27 cellular contexts compared by ENCODE assay signal in the genomic region with DNA sequence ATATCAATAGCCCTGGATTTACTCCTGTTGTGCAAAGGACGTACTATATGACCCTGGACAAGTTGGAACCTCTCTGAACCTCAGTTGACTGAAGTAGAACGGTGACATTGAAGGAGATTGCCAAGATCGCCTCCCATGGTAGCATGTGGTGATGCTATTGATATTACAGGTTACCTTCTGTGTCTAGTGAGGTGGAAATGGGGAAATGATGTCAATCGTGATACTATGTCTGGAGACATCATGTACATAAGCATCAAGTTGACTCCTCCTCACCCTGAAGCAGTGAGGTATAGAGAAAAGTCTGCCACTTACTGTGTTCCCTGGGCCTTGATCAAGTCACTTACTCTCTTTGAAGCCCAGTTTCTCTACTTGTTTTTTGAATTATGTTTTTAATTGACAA.
DNase-seq lines count a peak whose midpoint lies in the region; ATAC-seq, FAIRE-seq and TF ChIP-seq lines count a peak whose summit lies in the region.
"Had no signal": no experiment of that assay in that cellular context is flagged by ENCODE, and none has a peak within 500 bp of the region (broad histone marks: within the 10 kb centered on the region; RNA-seq: fewer than 3 reads in every experiment).

No MANE protein-coding gene starts in this region.

- TF ChIP-seq EP300 in sigmoid colon (IDR thresholded peaks at IDR 0.05): no peak

- TF ChIP-seq CTCF in bronchial epithelial cell (IDR thresholded peaks at IDR 0.05; ENCODE audit: insufficient read depth, low read length, severe bottlenecking): no peak
- no peak for TF ChIP-seq CTCF in vagina (IDR thresholded peaks at IDR 0.05)
- TF ChIP-seq CTCF in sigmoid colon (IDR thresholded peaks at IDR 0.05): no peak

- H3K4me3 ChIP-seq in bronchial epithelial cell (ENCODE audit: low read depth, low read length): no peak overlapping the region
- no peak overlapping the region for H3K4me3 ChIP-seq in vagina
- H3K4me3 ChIP-seq in sigmoid colon: no peak overlapping the region
- H3K4me3 ChIP-seq: esophagus squamous epithelium, gastroesophageal sphincter, lung, upper lobe of left lung had no signal

- peak; percentile 25 for ATAC-seq in stimulated activated naive CD8-positive, alpha-beta T cell treated with anti-CD3 and anti-CD28 coated beads, Interleukin-15, Interleukin-2, amounts not matched to agents 100 U/mL and 50 U/mL, for 24 hours
- ATAC-seq in stimulated activated naive CD8-positive, alpha-beta T cell treated with anti-CD3 and anti-CD28 coated beads, Interleukin-15, amount 100 ng/mL, for 72 hours: no peak
- ATAC-seq in HG03039 (IDR thresholded peaks at IDR 0.05; ENCODE audit: unreplicated experiment) (peak; percentile 36), HG02970 (IDR thresholded peaks at IDR 0.05; ENCODE audit: low FRiP score, unreplicated experiment) (no peak)
- ATAC-seq: gastroesophageal sphincter had no signal

- no peak for DNase-seq in stimulated activated naive CD8-positive, alpha-beta T cell treated with anti-CD3 and anti-CD28 coated beads, Interleukin-15, Interleukin-2, amounts not matched to agents 100 U/mL and 50 U/mL, for 24 hours
- no peak for DNase-seq in stimulated activated naive CD8-positive, alpha-beta T cell treated with anti-CD3 and anti-CD28 coated beads, Interleukin-15, amount 100 ng/mL, for 72 hours
- DNase-seq in bronchial epithelial cell (ENCODE audit: low read depth) (peak; percentile 52), substantia nigra (lab: John Stamatoyannopoulos, UW) (no peak), vagina (ENCODE audit: extremely low spot score in 2 of 2) (no peak), sigmoid colon (no peak)
- DNase-seq: activated CD8-positive, alpha-beta memory T cell treated with anti-CD3 and anti-CD28 coated beads, Interleukin-2, amount 50 U/mL, for 4 hours; activated effector memory CD4-positive, alpha-beta T cell treated with anti-CD3 and anti-CD28 coated beads, Interleukin-2, amount 50 U/mL, for 16 hours; BE2C; DND-41; esophagus squamous epithelium; kidney; NCI-H1436; NCI-H510A; nucleus accumbens; SK-N-SH; stimulated activated CD4-positive, alpha-beta T cell treated with anti-CD3 and anti-CD28 coated beads, Interleukin-4, amount 100 ng/mL, for 4 hours; upper lobe of left lung had no signal

- no peak for FAIRE-seq in bronchial epithelial cell (lab: Jason Lieb, UNC)
- FAIRE-seq: colon, kidney, RCC 7860 had no signal

- H3K27ac ChIP-seq in substantia nigra (ENCODE audit: low read depth, low read length, poor library complexity, severe bottlenecking) (peak overlapping the region; percentile 39), vagina (no peak overlapping the region), sigmoid colon (no peak overlapping the region)
- H3K27ac ChIP-seq: esophagus squamous epithelium, gastroesophageal sphincter, upper lobe of left lung, VCaP had no signal

- H3K4me1 ChIP-seq in vagina: no peaks in the 10 kb centered on the region
- H3K4me1 ChIP-seq in sigmoid colon: peaks cover 0 to 25% (median 12%) of the 10 kb centered on the region in 4 donors

- no peaks in the 10 kb centered on the region for H3K27me3 Mint-ChIP-seq in stimulated activated naive CD8-positive, alpha-beta T cell treated with anti-CD3 and anti-CD28 coated beads, Interleukin-15, amount 100 ng/mL, for 72 hours
- H3K27me3 Mint-ChIP-seq: brain had no signal

- intact Hi-C loops in vagina (cut with DNase I) (no loop called here), sigmoid colon (cut with DNase I) (no loop called here)

- no peak overlapping the region for H3K4me3 Mint-ChIP-seq in stimulated activated naive CD8-positive, alpha-beta T cell treated with anti-CD3 and anti-CD28 coated beads, Interleukin-15, amount 100 ng/mL, for 72 hours
- H3K4me3 Mint-ChIP-seq: brain had no signal

- H3K4me1 Mint-ChIP-seq in stimulated activated naive CD8-positive, alpha-beta T cell treated with anti-CD3 and anti-CD28 coated beads, Interleukin-15, amount 100 ng/mL, for 72 hours: peaks cover 63% of the 10 kb centered on the region

- no peaks in the 10 kb centered on the region for H3K27me3 ChIP-seq in bronchial epithelial cell (ENCODE audit: control insufficient read depth, insufficient read depth, low read length)
- H3K27me3 ChIP-seq in vagina: no peaks in the 10 kb centered on the region
- no peaks in the 10 kb centered on the region for H3K27me3 ChIP-seq in sigmoid colon
- H3K27me3 ChIP-seq: BE2C, esophagus squamous epithelium, gastroesophageal sphincter, upper lobe of left lung had no signal

- H3K9me3 ChIP-seq in vagina: no peaks in the 10 kb centered on the region
- no peaks in the 10 kb centered on the region for H3K9me3 ChIP-seq in sigmoid colon
- H3K9me3 ChIP-seq: BE2C, esophagus squamous epithelium, gastroesophageal sphincter, SK-N-SH, upper lobe of left lung had no signal

- H3K9me3 Mint-ChIP-seq in stimulated activated naive CD8-positive, alpha-beta T cell treated with anti-CD3 and anti-CD28 coated beads, Interleukin-15, amount 100 ng/mL, for 72 hours: no peaks in the 10 kb centered on the region
- H3K9me3 Mint-ChIP-seq: brain, IgD-negative memory B cell had no signal

- H3K36me3 ChIP-seq in bronchial epithelial cell (ENCODE audit: control insufficient read depth, insufficient read depth, low read length) (no peaks in the 10 kb centered on the region), vagina (no peaks in the 10 kb centered on the region), sigmoid colon (no peaks in the 10 kb centered on the region)
- H3K36me3 ChIP-seq: BE2C, esophagus squamous epithelium, gastroesophageal sphincter, upper lobe of left lung had no signal

- 81 to 83% methylated on average over 4 of the region's 4 CpGs for WGBS in sigmoid colon, 2 donors

- TF ChIP-seq POLR2A in vagina (IDR thresholded peaks at IDR 0.05) (no peak), sigmoid colon (IDR thresholded peaks at IDR 0.05) (no peak)

- H3K27ac Mint-ChIP-seq in stimulated activated naive CD8-positive, alpha-beta T cell treated with anti-CD3 and anti-CD28 coated beads, Interleukin-15, amount 100 ng/mL, for 72 hours: no peak overlapping the region

Comparison
In these comparisons a context has a peak if more than half of its experiments do, and no peak if none do; other contexts are left out.
1. ATAC-seq: peak in stimulated activated naive CD8-positive, alpha-beta T cell treated with anti-CD3 and anti-CD28 coated beads, Interleukin-15, Interleukin-2, amounts not matched to agents 100 U/mL and 50 U/mL, for 24 hours (single experiment) and HG03039 (single experiment); none in stimulated activated naive CD8-positive, alpha-beta T cell treated with anti-CD3 and anti-CD28 coated beads, Interleukin-15, amount 100 ng/mL, for 72 hours (single experiment) and HG02970 (single experiment).